1 cellular context compared by ENCODE assay signal in genomic region chr17:77473615-77474226, GRCh38.
TF ChIP-seq lines count a peak whose summit lies in the region.

No MANE protein-coding gene starts in this region.

TF ChIP-seq in GM23338, 12 proteins besides CTCF, POLR2A, EP300 and RAD21 (continued from another document):
- TF ChIP-seq REST (IDR thresholded peaks at IDR 0.05; ENCODE audit: unreplicated experiment) (no peak), EZH2phosphoT487 (IDR thresholded peaks at IDR 0.05; ENCODE audit: unreplicated experiment) (no peak)
